12 cellular contexts compared by ENCODE assay signal in the genomic region with DNA sequence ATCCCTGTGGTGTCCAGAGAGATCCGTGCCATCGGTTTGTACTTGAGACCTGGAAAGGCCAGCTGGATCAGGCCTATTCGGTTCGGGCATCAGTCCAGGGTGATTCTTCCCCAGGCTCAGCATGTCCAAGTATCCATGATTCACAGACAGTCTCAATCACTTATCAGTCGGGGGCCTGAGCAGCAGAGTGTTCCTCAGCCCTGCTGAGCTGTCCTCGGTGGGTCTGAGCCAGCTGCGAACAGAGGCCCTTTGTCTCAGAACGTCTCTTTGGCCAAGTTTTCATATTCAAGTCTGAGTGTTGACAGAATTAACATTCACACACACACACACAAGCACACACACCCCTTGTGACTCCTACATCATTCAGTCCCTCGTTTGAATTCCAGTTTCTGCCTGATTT. TPM values are rescaled to one million over a fixed set of nuclear protein-coding genes. Genes with fewer than 3 reads are reported as not detected.
DNase-seq lines count a peak whose midpoint lies in the region; ATAC-seq and TF ChIP-seq lines count a peak whose summit lies in the region.
"Had no signal": no experiment of that assay in that cellular context is flagged by ENCODE, and none has a peak within 500 bp of the region (broad histone marks: within the 10 kb centered on the region; RNA-seq: fewer than 3 reads in every experiment).

No MANE protein-coding gene starts in this region.

- no peak for TF ChIP-seq CTCF in epithelial cell of esophagus (IDR thresholded peaks at IDR 0.05; ENCODE audit: insufficient read depth, low read depth, low read length, missing control alignments)
- TF ChIP-seq CTCF in thoracic aorta (IDR thresholded peaks at IDR 0.05) = no peak

- no peaks in the 10 kb centered on the region for H3K27me3 ChIP-seq in thoracic aorta (replicated peaks; ENCODE audit: insufficient read depth)

- no peak overlapping the region for H3K27ac ChIP-seq in thoracic aorta

- no peak overlapping the region for H3K27ac Mint-ChIP-seq in immature natural killer cell

- no peaks in the 10 kb centered on the region for H3K36me3 ChIP-seq in thoracic aorta

- no peaks in the 10 kb centered on the region for H3K4me1 ChIP-seq in thoracic aorta (ENCODE audit: control insufficient read depth in 1 of 2, low read depth in 2 of 2)

- no peak overlapping the region for H3K4me3 Mint-ChIP-seq in immature natural killer cell

- H3K4me3 ChIP-seq in epithelial cell of esophagus (ENCODE audit: low read length) (no peak overlapping the region), thoracic aorta (no peak overlapping the region)

- H3K36me3 Mint-ChIP-seq in immature natural killer cell = no peaks in the 10 kb centered on the region

- DNase-seq in NCI-H446 treated with DMSO at 0.1 percent for 48 hours (lab: John Stamatoyannopoulos, UW) = peak; percentile 93
- peak; percentile 14 for DNase-seq in epithelial cell of esophagus (ENCODE audit: low read depth)
- DNase-seq in medulla oblongata (ENCODE audit: extremely low spot score) = peak; percentile 96
- peak; percentile 7 for DNase-seq in thoracic aorta (ENCODE audit: low spot score)
- DNase-seq in EL = no peak
- no peak for DNase-seq in SHP77 (lab: John Stamatoyannopoulos, UW)
- DNase-seq in immature natural killer cell = no peak
- DNase-seq: activated CD4-positive, CD25-positive, alpha-beta regulatory T cell treated with anti-CD3 and anti-CD28 coated beads, Interleukin-2, amount 50 U/mL, for 72 hours; activated naive CD4-positive, alpha-beta T cell treated with anti-CD3 and anti-CD28 coated beads, Interleukin-2, amount 50 U/mL, for 16 hours; GDM1; NCI-H1092 treated with DMSO at 0.1 percent for 48 hours had no signal

- no peaks in the 10 kb centered on the region for H3K9me3 Mint-ChIP-seq in immature natural killer cell

- peaks cover 0 to 5% (median 4%) of the 10 kb centered on the region in 3 donors for H3K27me3 Mint-ChIP-seq in immature natural killer cell (ENCODE audit: low read depth in 3 of 3)

- ATAC-seq in thoracic aorta (ENCODE audit: insufficient number of reproducible peaks, low FRiP score, low read depth) (no peak), GM21737 (IDR thresholded peaks at IDR 0.05; ENCODE audit: unreplicated experiment) (no peak)

- no peaks in the 10 kb centered on the region for H3K9me3 ChIP-seq in thoracic aorta

- no peaks in the 10 kb centered on the region for H3K4me1 Mint-ChIP-seq in immature natural killer cell

RNA-seq across cellular contexts. Expression of a gene that starts 33.4 kb away (rescaled TPM):
- total RNA-seq in thoracic aorta = 100 to 1,000 TPM in 1 of 2 donors, 10 to 100 TPM in 1; 94.1 to 114 TPM
- polyA plus RNA-seq in immature natural killer cell = 10 to 100 TPM; 26.1 to 38.5 (median 38.2) TPM

Comparison
In these comparisons a context has a peak if more than half of its experiments do, and no peak if none do; other contexts are left out.
1. DNase-seq: peak in NCI-H446 treated with DMSO at 0.1 percent for 48 hours (single experiment), epithelial cell of esophagus (single experiment), medulla oblongata (single experiment) and thoracic aorta (single experiment); none in EL (single experiment), SHP77 (0 of 2) and immature natural killer cell (0 of 3).